Comparison of ENCODE assay signal across 8 cellular contexts in genomic region chrX:30971761-30972603, GRCh38.
A peak's percentile ranks its signal among the peaks of the same experiment; 100 is the strongest.
DNase-seq lines count a peak whose midpoint lies in the region; ATAC-seq and TF ChIP-seq lines count a peak whose summit lies in the region.

No MANE protein-coding gene starts in this region.

- H3K9me3 Mint-ChIP-seq in activated naive CD4-positive, alpha-beta T cell treated with anti-CD3 and anti-CD28 coated beads, Interleukin-2, amount 50 U/mL, for 24 hours: no peaks in the 10 kb centered on the region

- H3K36me3 ChIP-seq in heart right ventricle: no peaks in the 10 kb centered on the region

- intact Hi-C loops in heart right ventricle (cut with DNase I): no loop called here

- H3K4me3 ChIP-seq in heart right ventricle: peak overlapping the region in 6 of 10 donors; percentile 14 to 32 (median 28)

- peak overlapping the region in 1 of 10 donors; percentile 32 for H3K27ac ChIP-seq in heart right ventricle

- 4 to 12% methylated on average over 10 of the region's 10 CpGs for WGBS in heart right ventricle, 2 donors

- peaks cover 0 to 29% (median 0%) of the 10 kb centered on the region in 7 donors for H3K27me3 ChIP-seq in heart right ventricle

- TF ChIP-seq CTCF in heart right ventricle (IDR thresholded peaks at IDR 0.05): peak; percentile 19 to 71 (median 65)

- peaks cover 15% of the 10 kb centered on the region for H3K4me1 Mint-ChIP-seq in activated naive CD4-positive, alpha-beta T cell treated with anti-CD3 and anti-CD28 coated beads, Interleukin-2, amount 50 U/mL, for 24 hours

- no peaks in the 10 kb centered on the region for H3K9me3 ChIP-seq in heart right ventricle

- ATAC-seq in GM18907 (IDR thresholded peaks at IDR 0.05; ENCODE audit: unreplicated experiment) (peak; percentile 98), HG03066 (IDR thresholded peaks at IDR 0.05; ENCODE audit: low read depth, unreplicated experiment) (peak; percentile 92), heart right ventricle (peak; percentile 49 to 80 (median 67))

- peak; percentile 1 for DNase-seq in COLO668 (lab: John Stamatoyannopoulos, UW; ENCODE audit: unreplicated experiment)
- peak; percentile 59 for DNase-seq in NCI-H748 (lab: John Stamatoyannopoulos, UW; ENCODE audit: unreplicated experiment)
- DNase-seq in heart right ventricle: peak in 1 of 2 donors; percentile 13
- peak; percentile 34 for DNase-seq in retina
- no peak for DNase-seq in ecto neural progenitor cell (ENCODE audit: low spot score)

- peak overlapping the region; percentile 86 for H3K4me3 Mint-ChIP-seq in activated naive CD4-positive, alpha-beta T cell treated with anti-CD3 and anti-CD28 coated beads, Interleukin-2, amount 50 U/mL, for 24 hours

- no peaks in the 10 kb centered on the region for H3K36me3 Mint-ChIP-seq in activated naive CD4-positive, alpha-beta T cell treated with anti-CD3 and anti-CD28 coated beads, Interleukin-2, amount 50 U/mL, for 24 hours

- H3K27me3 Mint-ChIP-seq in activated naive CD4-positive, alpha-beta T cell treated with anti-CD3 and anti-CD28 coated beads, Interleukin-2, amount 50 U/mL, for 24 hours: no peaks in the 10 kb centered on the region

- no peaks in the 10 kb centered on the region for H3K4me1 ChIP-seq in heart right ventricle

- H3K27ac Mint-ChIP-seq in activated naive CD4-positive, alpha-beta T cell treated with anti-CD3 and anti-CD28 coated beads, Interleukin-2, amount 50 U/mL, for 24 hours: no peak overlapping the region
